In the genomic region with DNA sequence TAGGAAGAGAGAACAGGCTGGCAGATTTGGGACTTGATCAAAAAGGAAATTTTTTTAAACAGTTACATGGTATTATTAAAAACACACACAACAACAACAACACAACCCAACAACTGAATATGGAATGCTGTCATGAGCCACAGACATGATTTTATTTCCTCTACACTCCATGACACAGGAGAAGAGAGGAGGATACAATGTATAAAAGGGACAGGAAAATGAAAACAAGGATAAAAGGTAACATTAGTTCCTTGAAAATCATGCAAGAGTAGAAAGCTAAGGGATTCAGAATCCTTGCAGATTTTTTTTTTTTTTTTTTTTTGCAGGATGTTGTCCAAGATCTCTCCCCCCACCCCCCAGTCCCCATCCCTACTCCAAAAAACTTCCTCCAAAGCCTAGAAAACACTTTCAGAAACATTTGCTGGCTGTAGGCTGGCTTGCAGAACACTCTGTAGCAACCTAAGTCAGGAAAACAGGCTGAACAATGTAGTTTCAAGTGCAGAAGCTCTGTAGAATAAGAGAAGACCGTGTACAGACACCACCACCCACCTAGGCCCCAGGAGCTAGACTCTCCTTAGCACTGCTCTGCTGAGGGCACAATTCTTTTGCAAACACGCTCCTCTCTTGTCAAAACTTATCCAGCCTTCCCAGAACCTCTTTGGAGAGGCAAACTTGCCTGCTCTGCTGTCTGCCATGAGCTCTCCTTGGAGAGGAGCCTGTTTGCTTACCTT, we compare ENCODE assay signal across 8 cellular contexts. TPM values are rescaled to one million over a fixed set of nuclear protein-coding genes. Genes with fewer than 3 reads are reported as not detected.
DNase-seq lines count a peak whose midpoint lies in the region; ATAC-seq and TF ChIP-seq lines count a peak whose summit lies in the region.

No MANE protein-coding gene starts in this region.

- H4K20me1 ChIP-seq in GM23248 (ENCODE audit: insufficient read depth) = no peaks in the 10 kb centered on the region

- H3K9me3 ChIP-seq in GM23248 (ENCODE audit: low read depth) (no peaks in the 10 kb centered on the region), vagina (no peaks in the 10 kb centered on the region)

- H3K27ac Mint-ChIP-seq in memory B cell = no peak overlapping the region

- intact Hi-C loops in vagina (cut with DNase I) = loop anchor here (1.0 kb wide), 1 partner anchor 7 kb away; no protein-coding TSS in a partner anchor

- H2AFZ ChIP-seq in GM23248 = peak overlapping the region; percentile 64

- H3K4me3 Mint-ChIP-seq in memory B cell = peak overlapping the region; percentile 83

- H3K79me2 ChIP-seq in GM23248 (ENCODE audit: insufficient read depth) = peaks cover 57% of the 10 kb centered on the region

- no peaks in the 10 kb centered on the region for H3K9me3 Mint-ChIP-seq in memory B cell

- H3K27ac ChIP-seq in GM23248 (peak overlapping the region; percentile 94), brain microvascular endothelial cell (peak overlapping the region; percentile 92), vagina (peak overlapping the region; percentile 99)

- ATAC-seq in memory B cell (ENCODE audit: low read depth) (no peak), omental fat pad (ENCODE audit: low FRiP score) (no peak), HG03442 (IDR thresholded peaks at IDR 0.05; ENCODE audit: unreplicated experiment) (no peak), GM19035 (IDR thresholded peaks at IDR 0.05; ENCODE audit: unreplicated experiment) (no peak)

- no peaks in the 10 kb centered on the region for H3K36me3 Mint-ChIP-seq in memory B cell

- in situ Hi-C loops in GM23248 (cut with MboI) (no loop called here), brain microvascular endothelial cell (cut with HindIII; ENCODE audit: low pct_ligation_motif_present, low sequenced_read_pairs) (no loop called here)

- peaks cover 87% of the 10 kb centered on the region for H3K4me1 ChIP-seq in GM23248 (ENCODE audit: insufficient read depth)
- peaks cover 100% of the 10 kb centered on the region for H3K4me1 ChIP-seq in vagina

- no peaks in the 10 kb centered on the region for H3K27me3 ChIP-seq in GM23248 (replicated peaks; ENCODE audit: insufficient read depth)
- no peaks in the 10 kb centered on the region for H3K27me3 ChIP-seq in brain microvascular endothelial cell (replicated peaks)
- H3K27me3 ChIP-seq in vagina = no peaks in the 10 kb centered on the region

- H3K27me3 Mint-ChIP-seq in memory B cell = no peaks in the 10 kb centered on the region

- peaks cover 60% of the 10 kb centered on the region for H3F3A ChIP-seq in GM23248 (ENCODE audit: insufficient read depth)

- 65 to 76% methylated on average over 2 of the region's 2 CpGs for WGBS in GM23248 (ENCODE audit: low coverage in 1 of 2, low lambda C conversion rate in 2 of 2, missing lambda C conversion rate in 2 of 2), 2 experiments

- H3K4me1 Mint-ChIP-seq in memory B cell = peaks cover 66% of the 10 kb centered on the region

- peak overlapping the region; percentile 54 for H3K9ac ChIP-seq in GM23248

- H3K4me3 ChIP-seq in GM23248 = peak overlapping the region; percentile 57
- peak overlapping the region; percentile 42 for H3K4me3 ChIP-seq in brain microvascular endothelial cell (ENCODE audit: low read depth, low read length)
- H3K4me3 ChIP-seq in vagina = peak overlapping the region; percentile 23 to 36

- H3K4me2 ChIP-seq in GM23248 (ENCODE audit: unreplicated experiment) = peak overlapping the region; percentile 51

- H3K36me3 ChIP-seq in GM23248 (ENCODE audit: low read depth) = no peaks in the 10 kb centered on the region
- peaks cover 4% of the 10 kb centered on the region for H3K36me3 ChIP-seq in brain microvascular endothelial cell (replicated peaks)
- H3K36me3 ChIP-seq in vagina = no peaks in the 10 kb centered on the region

- TF ChIP-seq CTCF in brain microvascular endothelial cell (IDR thresholded peaks at IDR 0.05; ENCODE audit: low read depth, low read length, missing control alignments) (no peak), vagina (IDR thresholded peaks at IDR 0.05) (no peak), omental fat pad (IDR thresholded peaks at IDR 0.05) (no peak)

- peak; percentile 28 for DNase-seq in GM23248
- DNase-seq in NOMO-1 (lab: John Stamatoyannopoulos, UW; ENCODE audit: unreplicated experiment in 2 of 2) = peak; percentile 2 to 17
- DNase-seq in brain microvascular endothelial cell = no peak
- DNase-seq in memory B cell (ENCODE audit: low spot score in 2 of 2) = no peak
- no peak for DNase-seq in vagina (ENCODE audit: extremely low spot score in 2 of 2)
- no peak for DNase-seq in omental fat pad (ENCODE audit: low spot score)

- no peak for TF ChIP-seq POLR2A in vagina (IDR thresholded peaks at IDR 0.05)

- H3K9me2 ChIP-seq in GM23248 (ENCODE audit: insufficient read depth) = no peaks in the 10 kb centered on the region

RNA-seq across cellular contexts. Expression of a gene that starts 0.8 kb away (rescaled TPM):
- total RNA-seq in GM23248 (2014; rRNA removed; shearing (Covaris generic)) = 10.2 and 14.3 TPM in 2 replicates
- 12.1 and 12.4 TPM in 2 replicates for polyA plus RNA-seq in GM23248 (2016; fragmentation: Nextera tagmentation; extraction: Ambion mirVana)
- total RNA-seq in vagina (91.1 TPM), omental fat pad (10 to 100 TPM; 22.7 to 44.5 (median 28.6) TPM)

Comparison
In these comparisons a context has a peak if more than half of its experiments do, and no peak if none do; other contexts are left out.
1. DNase-seq: peak in GM23248 (single experiment) and NOMO-1 (2 of 2); none in brain microvascular endothelial cell (single experiment), memory B cell (0 of 2), vagina (0 of 2) and omental fat pad (single experiment).
2. Peak in every context shown above with its lines, with median percentiles within 50 percentile points of each other: H3K27ac ChIP-seq and H3K4me3 ChIP-seq.